ENCODE assay signal across 1 cellular context in genomic region chr4:77075869-77076801, GRCh38.
TF ChIP-seq lines count a peak whose summit lies in the region.

Gene CCNI, minus strand, starts transcription at chr4:77075989. Its CDS starts 9,627 bp downstream, at chr4:77066362.

TF ChIP-seq in K562, 482 proteins besides CTCF, POLR2A, EP300 and RAD21 (continued from another document and continues in another):
- TF ChIP-seq BRF2 (IDR thresholded peaks at IDR 0.05; ENCODE audit: borderline replicate concordance, insufficient read depth, insufficient read length) (no peak), LCOR (CRISPR knock-in tag; IDR thresholded peaks at IDR 0.05) (peak; percentile 97), HOXB6 (CRISPR knock-in tag; IDR thresholded peaks at IDR 0.05; ENCODE audit: borderline replicate concordance) (no peak), ZNF41 (CRISPR knock-in tag; conservative IDR thresholded peaks at IDR 0.05) (peak; percentile 30; the same call in 1 of the 2 replicates), FOXA3 (CRISPR knock-in tag; conservative IDR thresholded peaks at IDR 0.05 in 1 of 2, IDR thresholded peaks at IDR 0.05 in 1 of 2) (0 out of 4 replicates have a peak, but pooled peaks have one; percentile 6 to 9), MIER1 (IDR thresholded peaks at IDR 0.05; ENCODE audit: low read depth) (peak; percentile 42; the same call in 1 of the 2 replicates), MAFK (IDR thresholded peaks at IDR 0.05; ENCODE audit: low read length) (no peak), SUPT5H (IDR thresholded peaks at IDR 0.05) (peak; percentile 96), TFE3 (CRISPR knock-in tag; IDR thresholded peaks at IDR 0.05) (no peak), VEZF1 (CRISPR knock-in tag; IDR thresholded peaks at IDR 0.05) (peak; percentile 94), ZNF609 (CRISPR knock-in tag; IDR thresholded peaks at IDR 0.05; ENCODE audit: borderline replicate concordance) (peak; percentile 95), HMGXB4 (CRISPR knock-in tag; IDR thresholded peaks at IDR 0.05) (peak; percentile 40; the same call in 1 of the 2 replicates), ID3 (CRISPR knock-in tag; IDR thresholded peaks at IDR 0.05) (no peak), ID3 (tag; IDR thresholded peaks at IDR 0.05) (peak; percentile 95), POU5F1 (IDR thresholded peaks at IDR 0.05; ENCODE audit: borderline replicate concordance, low read depth, low read length, partially characterized antibody) (no peak), GABPB1 (CRISPR knock-in tag; IDR thresholded peaks at IDR 0.05) (peak; percentile 84), THAP7 (CRISPR knock-in tag; IDR thresholded peaks at IDR 0.05) (0 out of 2 replicates have a peak, but pooled peaks have one; percentile 56), CBX5 (IDR thresholded peaks at IDR 0.05; ENCODE audit: borderline replicate concordance, low read depth) (no peak), ZNF740 (CRISPR knock-in tag; IDR thresholded peaks at IDR 0.05) (peak; percentile 88), ZNF740 (tag; IDR thresholded peaks at IDR 0.05) (no peak; a peak in 1 of 4 replicates), SPI1 (IDR thresholded peaks at IDR 0.05; ENCODE audit: borderline replicate concordance, low read depth, low read length) (peak; percentile 69), BCL6 (CRISPR knock-in tag; IDR thresholded peaks at IDR 0.05) (no peak), MXI1 (IDR thresholded peaks at IDR 0.05; ENCODE audit: low read depth, low read length) (no peak), ZNF253 (CRISPR knock-in tag; conservative IDR thresholded peaks at IDR 0.05) (no peak), HNRNPLL (IDR thresholded peaks at IDR 0.05; ENCODE audit: low read depth, low read length, poor library complexity, severe bottlenecking) (peak; percentile 84), ZNF274 (IDR thresholded peaks at IDR 0.05; ENCODE audit: borderline replicate concordance, low read depth, low read length) (no peak), ZNF717 (CRISPR knock-in tag; IDR thresholded peaks at IDR 0.05) (0 out of 2 replicates have a peak, but pooled peaks have one; percentile 25), ZBTB5 (IDR thresholded peaks at IDR 0.05) (no peak), E2F5 (CRISPR knock-in tag; IDR thresholded peaks at IDR 0.05) (no peak), PHB (CRISPR knock-in tag; IDR thresholded peaks at IDR 0.05) (no peak), YBX1 (IDR thresholded peaks at IDR 0.05) (no peak), ZNF3 (CRISPR knock-in tag; IDR thresholded peaks at IDR 0.05) (no peak), ZNF134 (CRISPR knock-in tag; conservative IDR thresholded peaks at IDR 0.05) (no peak), ZNF785 (CRISPR knock-in tag; IDR thresholded peaks at IDR 0.05) (no peak), NONO (IDR thresholded peaks at IDR 0.05; ENCODE audit: low read depth in 2 of 2, low read length in 1 of 2) (peak in 1 of 2 experiments; percentile 81; a peak in 1 of 4 replicates), ZNF449 (CRISPR knock-in tag; IDR thresholded peaks at IDR 0.05) (no peak), ERF (CRISPR knock-in tag; IDR thresholded peaks at IDR 0.05) (peak; percentile 82; the same call in 1 of the 2 replicates), FOS (IDR thresholded peaks at IDR 0.05; ENCODE audit: extremely low read depth, insufficient read length) (no peak), ZNF175 (CRISPR knock-in tag; IDR thresholded peaks at IDR 0.05; ENCODE audit: low read depth) (no peak), SIN3B (IDR thresholded peaks at IDR 0.05; ENCODE audit: low read depth) (peak; percentile 72; the same call in 1 of the 2 replicates), XRCC3 (IDR thresholded peaks at IDR 0.05) (no peak), PHF8 (IDR thresholded peaks at IDR 0.05; ENCODE audit: borderline replicate concordance, low read length) (peak; percentile 78; the same call in 1 of the 2 replicates), HSF4 (CRISPR knock-in tag; IDR thresholded peaks at IDR 0.05; ENCODE audit: borderline replicate concordance) (no peak), HNRNPH1 (optimal IDR thresholded peaks at IDR 0.05; ENCODE audit: low read depth, low read length) (no peak), ASH1L (IDR thresholded peaks at IDR 0.05; ENCODE audit: borderline replicate concordance, low read depth, partially characterized antibody) (peak; percentile 69), CAMTA2 (CRISPR knock-in tag; conservative IDR thresholded peaks at IDR 0.05) (no peak), MCM5 (IDR thresholded peaks at IDR 0.05; ENCODE audit: low read depth) (no peak)
